In the genomic region with DNA sequence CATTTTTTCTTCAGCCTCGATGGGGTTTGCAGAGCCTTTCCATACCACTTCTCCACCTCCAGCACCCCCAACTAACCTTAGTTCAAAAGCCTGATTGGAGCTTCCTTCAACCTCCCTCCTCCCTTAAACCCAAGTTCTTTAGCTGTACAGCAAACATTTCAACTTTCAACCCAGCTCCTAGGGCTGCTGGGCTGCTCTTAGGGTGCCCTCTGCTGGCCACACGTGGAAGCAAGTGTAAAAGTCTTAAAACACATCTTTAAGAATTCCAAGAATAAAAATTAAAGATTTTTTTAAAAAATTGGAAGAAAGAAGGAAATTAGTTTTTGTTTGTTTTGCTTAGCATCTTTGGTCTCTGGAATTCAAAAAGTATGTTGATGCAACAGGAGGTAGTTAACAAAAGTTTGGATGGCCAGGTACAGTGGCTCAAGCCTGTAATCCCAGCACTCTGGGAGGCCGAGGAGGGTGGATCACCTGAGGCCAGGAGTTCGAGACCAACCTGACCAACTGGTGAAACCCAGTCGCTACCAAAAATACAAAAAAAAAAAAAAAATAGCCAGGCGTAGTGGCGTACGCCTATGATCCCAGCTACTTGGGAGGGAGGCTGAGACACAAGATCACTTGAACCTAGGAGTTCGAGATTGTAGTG, we compare ENCODE assay signal across 9 cellular contexts. TPM values are rescaled to one million over a fixed set of nuclear protein-coding genes. Genes with fewer than 3 reads are reported as not detected.
A peak's percentile ranks its signal among the peaks of the same experiment; 100 is the strongest.
DNase-seq lines count a peak whose midpoint lies in the region; ATAC-seq, FAIRE-seq and TF ChIP-seq lines count a peak whose summit lies in the region.
"Had no signal": no experiment of that assay in that cellular context is flagged by ENCODE, and none has a peak within 500 bp of the region (broad histone marks: within the 10 kb centered on the region; RNA-seq: fewer than 3 reads in every experiment).

No MANE protein-coding gene starts in this region.

- H3K9me3 ChIP-seq in breast epithelium, result peaks cover 7 to 13% of the 10 kb centered on the region in 2 donors

- no peak for ATAC-seq in GM21737 (IDR thresholded peaks at IDR 0.05; ENCODE audit: unreplicated experiment)
- no peak for ATAC-seq in HG03280 (IDR thresholded peaks at IDR 0.05; ENCODE audit: unreplicated experiment)

- H3K36me3 ChIP-seq in KMS-11 (ENCODE audit: insufficient read depth) (no peaks in the 10 kb centered on the region), breast epithelium (no peaks in the 10 kb centered on the region)

- intact Hi-C loops in breast epithelium (cut with DNase I; ENCODE audit: low total_unique reads), result no loop called here

- no peaks in the 10 kb centered on the region for H3K4me1 ChIP-seq in KMS-11 (ENCODE audit: low read depth, poor library complexity, severe bottlenecking)
- no peaks in the 10 kb centered on the region for H3K4me1 ChIP-seq in breast epithelium

- H3K4me3 ChIP-seq in KMS-11 (IDR thresholded peaks at IDR 0.05; ENCODE audit: insufficient read depth, low read depth, low read length), result no peak overlapping the region
- H3K4me3 ChIP-seq in breast epithelium, result no peak overlapping the region

- H3K79me2 ChIP-seq in KMS-11 (ENCODE audit: insufficient read depth, low read depth), result no peaks in the 10 kb centered on the region

- H3K27me3 ChIP-seq in KMS-11 (ENCODE audit: insufficient read depth, low read depth) (no peaks in the 10 kb centered on the region), breast epithelium (no peaks in the 10 kb centered on the region)

- peak; percentile 92 for TF ChIP-seq CTCF in KMS-11 (conservative IDR thresholded peaks at IDR 0.05; ENCODE audit: low read depth, low read length)
- peak in 2 of 3 donors; percentile 61 to 67 for TF ChIP-seq CTCF in breast epithelium (IDR thresholded peaks at IDR 0.05)

- DNase-seq in EH (ENCODE audit: low read depth), result peak; percentile 58
- DNase-seq in T-helper 9 cell, result peak; percentile 39
- no peak for DNase-seq in breast epithelium (ENCODE audit: low spot score in 2 of 2)
- peak; percentile 45 to 66 for DNase-seq in stimulated activated CD4-positive, alpha-beta T cell treated with anti-CD3 and anti-CD28 coated beads, Interleukin-2, amount 100 ng/mL, for 24 hours

- no peak overlapping the region for H3K4me2 ChIP-seq in KMS-11

- no peak overlapping the region for H3K9ac ChIP-seq in KMS-11

- no peak overlapping the region for H3K27ac ChIP-seq in KMS-11
- H3K27ac ChIP-seq in breast epithelium, result no peak overlapping the region
- H3K27ac ChIP-seq: epithelial cell of prostate had no signal

- FAIRE-seq in islet of Langerhans (lab: Jason Lieb, UNC), result peak; percentile 36

- no peak overlapping the region for H2AFZ ChIP-seq in KMS-11 (ENCODE audit: low read depth)

- no peaks in the 10 kb centered on the region for H4K20me1 ChIP-seq in KMS-11 (ENCODE audit: insufficient read depth)

- TF ChIP-seq POLR2A in breast epithelium (IDR thresholded peaks at IDR 0.05), result no peak

RNA-seq across cellular contexts. Expression of gene HSD17B3, which starts 15.5 kb away (rescaled TPM):
- total RNA-seq in breast epithelium, result 1 to 10 TPM in 1 of 3 donors, under 1 TPM in 1, not detected in 1; 0.98 to 1.1 TPM

Comparison
In these comparisons a context has a peak if more than half of its experiments do, and no peak if none do; other contexts are left out.
1. DNase-seq: peak in EH (single experiment), T-helper 9 cell (single experiment) and stimulated activated CD4-positive, alpha-beta T cell treated with anti-CD3 and anti-CD28 coated beads, Interleukin-2, amount 100 ng/mL, for 24 hours (2 of 2); none in breast epithelium (0 of 2).